Comparison of ENCODE assay signal across 8 cellular contexts in genomic region chr2:85604568-85605339, GRCh38. TPM values are rescaled to one million over a fixed set of nuclear protein-coding genes. Genes with fewer than 3 reads are reported as not detected.
A peak's percentile ranks its signal among the peaks of the same experiment; 100 is the strongest.
DNase-seq lines count a peak whose midpoint lies in the region; ATAC-seq and TF ChIP-seq lines count a peak whose summit lies in the region.
"Had no signal": no experiment of that assay in that cellular context is flagged by ENCODE, and none has a peak within 500 bp of the region (broad histone marks: within the 10 kb centered on the region; RNA-seq: fewer than 3 reads in every experiment).

No MANE protein-coding gene starts in this region.

- H3K9me3 ChIP-seq in SJSA1 (replicated peaks) (no peaks in the 10 kb centered on the region), left lung (no peaks in the 10 kb centered on the region), BE2C (no peaks in the 10 kb centered on the region)

- 0 out of 2 replicates have a peak overlapping the region, but pooled peaks have one; percentile 80 for H3K27ac ChIP-seq in 22Rv1
- peak overlapping the region; percentile 42 for H3K27ac ChIP-seq in SJSA1
- peak overlapping the region; percentile 73 to 83 for H3K27ac ChIP-seq in left lung
- H3K27ac ChIP-seq: C4-2B had no signal

- intact Hi-C loops in left lung (cut with DNase I), result no loop called here

- H3K27me3 ChIP-seq in SJSA1 (replicated peaks) (no peaks in the 10 kb centered on the region), left lung (no peaks in the 10 kb centered on the region), BE2C (no peaks in the 10 kb centered on the region)

- TF ChIP-seq CTCF in 22Rv1 (IDR thresholded peaks at IDR 0.05) (no peak), left lung (IDR thresholded peaks at IDR 0.05) (no peak), BE2C (IDR thresholded peaks at IDR 0.05; ENCODE audit: low read depth, low read length) (no peak), GM10266 (IDR thresholded peaks at IDR 0.05; ENCODE audit: control insufficient read depth, insufficient read depth, low read depth, missing control alignments) (no peak)

- DNase-seq in SJSA1 (ENCODE audit: low read depth in 1 of 2, low spot score in 2 of 2) (no peak), left lung (no peak), BE2C (no peak), GM10266 (ENCODE audit: extremely low spot score) (no peak)
- DNase-seq: NCI-H187 treated with DMSO at 0.1 percent for 48 hours had no signal

- ATAC-seq in left lung, result no peak
- no peak for ATAC-seq in GM19455 (IDR thresholded peaks at IDR 0.05; ENCODE audit: unreplicated experiment)

- H3K4me3 ChIP-seq in SJSA1 (no peak overlapping the region), left lung (peak overlapping the region in 1 of 2 donors; percentile 78), BE2C (ENCODE audit: low read depth, low read length) (no peak overlapping the region)

- H3K4me1 ChIP-seq in SJSA1 (replicated peaks), result peaks cover 41% of the 10 kb centered on the region
- peaks cover 44 to 85% of the 10 kb centered on the region in 2 donors for H3K4me1 ChIP-seq in left lung
- H3K4me1 ChIP-seq in BE2C, result no peaks in the 10 kb centered on the region

- H3K36me3 ChIP-seq in SJSA1 (peaks cover 26% of the 10 kb centered on the region), left lung (peaks cover 0 to 27% of the 10 kb centered on the region in 2 donors), BE2C (no peaks in the 10 kb centered on the region)

RNA-seq across cellular contexts. Expression of gene TMEM150A, which starts 2.3 kb away (rescaled TPM):
- total RNA-seq in SJSA1 (2014; rRNA removed; shearing (Covaris generic)), result 1.0 and 5.1 TPM in 2 replicates
- total RNA-seq in left lung, result 10 to 100 TPM; 28.2 to 39.6 TPM
- polyA plus RNA-seq in BE2C (2012; ENCODE audit: insufficient read depth, insufficient read length, low read depth), result 16.1 TPM

RNA-seq across cellular contexts. Expression of gene C2orf68, which starts 7.1 kb away (rescaled TPM):
- 12.2 and 16.0 TPM in 2 replicates for total RNA-seq in SJSA1 (2014; rRNA removed; shearing (Covaris generic))
- 10 to 100 TPM; 37.0 to 42.5 TPM for total RNA-seq in left lung
- polyA plus RNA-seq in BE2C (2012; ENCODE audit: insufficient read depth, insufficient read length, low read depth), result 22.6 TPM

RNA-seq across cellular contexts. Expression of gene RNF181, which starts 9.2 kb away (rescaled TPM):
- total RNA-seq in SJSA1 (2014; rRNA removed; shearing (Covaris generic)), result 212 and 219 TPM in 2 replicates
- 100 to 1,000 TPM; 101 to 107 TPM for total RNA-seq in left lung
- polyA plus RNA-seq in BE2C (2012; ENCODE audit: insufficient read depth, insufficient read length, low read depth), result 233 TPM

RNA-seq across cellular contexts. Expression of gene USP39, which starts 11.2 kb away (rescaled TPM):
- total RNA-seq in SJSA1 (2014; rRNA removed; shearing (Covaris generic)), result 107 and 128 TPM in 2 replicates
- total RNA-seq in left lung, result 10 to 100 TPM; 44.5 to 45.5 TPM
- polyA plus RNA-seq in BE2C (2012; ENCODE audit: insufficient read depth, insufficient read length, low read depth), result 62.0 TPM

RNA-seq across cellular contexts. Expression of gene VAMP5, which starts 20.5 kb away (rescaled TPM):
- total RNA-seq in SJSA1 (2014; rRNA removed; shearing (Covaris generic)), result 37.0 and 47.5 TPM in 2 replicates
- total RNA-seq in left lung, result 10 to 100 TPM; 58.2 to 87.7 TPM
- polyA plus RNA-seq in BE2C (2012; ENCODE audit: insufficient read depth, insufficient read length, low read depth), result 9.8 TPM
